ENCODE assay signal across 2 cellular contexts in the genomic region with DNA sequence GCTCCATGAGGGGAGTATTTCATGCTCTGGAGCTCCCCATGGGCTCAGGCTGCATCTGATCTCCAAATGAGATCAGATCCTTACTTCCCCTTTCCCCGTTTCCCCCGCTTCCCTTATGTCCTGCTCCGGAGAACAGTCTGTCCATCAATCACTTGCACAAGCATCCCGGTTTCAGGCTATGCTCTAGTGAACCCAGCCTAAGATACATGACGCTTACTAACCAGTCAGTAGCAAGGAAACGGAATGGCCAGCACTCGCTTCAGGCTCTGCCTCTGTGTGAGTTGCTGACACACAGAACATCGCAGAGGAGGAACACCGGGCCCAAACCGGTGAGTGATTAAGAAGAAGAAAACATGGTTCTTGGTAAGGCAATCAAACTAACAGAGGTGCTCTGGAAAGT.
TF ChIP-seq lines count a peak whose summit lies in the region.

No MANE protein-coding gene starts in this region.

TF ChIP-seq in SK-N-SH treated with all-trans-retinoic acid at 6 μM for 48 hours, 23 proteins besides CTCF, POLR2A, EP300 and RAD21 (continued from another document):
- TF ChIP-seq, protein P1, sequence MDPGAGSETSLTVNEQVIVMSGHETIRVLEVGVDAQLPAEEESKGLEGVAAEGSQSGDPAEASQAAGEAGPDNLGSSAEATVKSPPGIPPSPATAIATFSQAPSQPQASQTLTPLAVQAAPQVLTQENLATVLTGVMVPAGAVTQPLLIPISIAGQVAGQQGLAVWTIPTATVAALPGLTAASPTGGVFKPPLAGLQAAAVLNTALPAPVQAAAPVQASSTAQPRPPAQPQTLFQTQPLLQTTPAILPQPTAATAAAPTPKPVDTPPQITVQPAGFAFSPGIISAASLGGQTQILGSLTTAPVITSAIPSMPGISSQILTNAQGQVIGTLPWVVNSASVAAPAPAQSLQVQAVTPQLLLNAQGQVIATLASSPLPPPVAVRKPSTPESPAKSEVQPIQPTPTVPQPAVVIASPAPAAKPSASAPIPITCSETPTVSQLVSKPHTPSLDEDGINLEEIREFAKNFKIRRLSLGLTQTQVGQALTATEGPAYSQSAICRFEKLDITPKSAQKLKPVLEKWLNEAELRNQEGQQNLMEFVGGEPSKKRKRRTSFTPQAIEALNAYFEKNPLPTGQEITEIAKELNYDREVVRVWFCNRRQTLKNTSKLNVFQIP (CRISPR knock-in tag; IDR thresholded peaks at IDR 0.05; ENCODE audit: borderline replicate concordance, low read depth), result no peak
- no peak for TF ChIP-seq SNAI2 (CRISPR knock-in tag; IDR thresholded peaks at IDR 0.05)
- TF ChIP-seq ZNF8 (CRISPR knock-in tag; IDR thresholded peaks at IDR 0.05), result no peak
- no peak for TF ChIP-seq BACH2 (CRISPR knock-in tag; IDR thresholded peaks at IDR 0.05; ENCODE audit: borderline replicate concordance)
- TF ChIP-seq GLIS3 (CRISPR knock-in tag; IDR thresholded peaks at IDR 0.05), result no peak
- no peak for TF ChIP-seq TOX (CRISPR knock-in tag; IDR thresholded peaks at IDR 0.05; ENCODE audit: borderline replicate concordance)
- TF ChIP-seq ZNF70 (CRISPR knock-in tag; IDR thresholded peaks at IDR 0.05), result no peak
- TF ChIP-seq CSDC2 (CRISPR knock-in tag; IDR thresholded peaks at IDR 0.05), result no peak
- no peak for TF ChIP-seq ZFP30 (CRISPR knock-in tag; IDR thresholded peaks at IDR 0.05)
- TF ChIP-seq OSR1 (CRISPR knock-in tag; IDR thresholded peaks at IDR 0.05), result no peak
- TF ChIP-seq ISL1 (CRISPR knock-in tag; IDR thresholded peaks at IDR 0.05), result no peak
- TF ChIP-seq ZNF565 (CRISPR knock-in tag; conservative IDR thresholded peaks at IDR 0.05; ENCODE audit: low read depth), result no peak
- TF ChIP-seq, protein P2, sequence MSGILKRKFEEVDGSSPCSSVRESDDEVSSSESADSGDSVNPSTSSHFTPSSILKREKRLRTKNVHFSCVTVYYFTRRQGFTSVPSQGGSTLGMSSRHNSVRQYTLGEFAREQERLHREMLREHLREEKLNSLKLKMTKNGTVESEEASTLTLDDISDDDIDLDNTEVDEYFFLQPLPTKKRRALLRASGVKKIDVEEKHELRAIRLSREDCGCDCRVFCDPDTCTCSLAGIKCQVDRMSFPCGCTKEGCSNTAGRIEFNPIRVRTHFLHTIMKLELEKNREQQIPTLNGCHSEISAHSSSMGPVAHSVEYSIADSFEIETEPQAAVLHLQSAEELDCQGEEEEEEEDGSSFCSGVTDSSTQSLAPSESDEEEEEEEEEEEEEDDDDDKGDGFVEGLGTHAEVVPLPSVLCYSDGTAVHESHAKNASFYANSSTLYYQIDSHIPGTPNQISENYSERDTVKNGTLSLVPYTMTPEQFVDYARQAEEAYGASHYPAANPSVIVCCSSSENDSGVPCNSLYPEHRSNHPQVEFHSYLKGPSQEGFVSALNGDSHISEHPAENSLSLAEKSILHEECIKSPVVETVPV (CRISPR knock-in tag; IDR thresholded peaks at IDR 0.05), result no peak
- TF ChIP-seq ZC3H10 (CRISPR knock-in tag; IDR thresholded peaks at IDR 0.05), result no peak
- TF ChIP-seq, protein P3, sequence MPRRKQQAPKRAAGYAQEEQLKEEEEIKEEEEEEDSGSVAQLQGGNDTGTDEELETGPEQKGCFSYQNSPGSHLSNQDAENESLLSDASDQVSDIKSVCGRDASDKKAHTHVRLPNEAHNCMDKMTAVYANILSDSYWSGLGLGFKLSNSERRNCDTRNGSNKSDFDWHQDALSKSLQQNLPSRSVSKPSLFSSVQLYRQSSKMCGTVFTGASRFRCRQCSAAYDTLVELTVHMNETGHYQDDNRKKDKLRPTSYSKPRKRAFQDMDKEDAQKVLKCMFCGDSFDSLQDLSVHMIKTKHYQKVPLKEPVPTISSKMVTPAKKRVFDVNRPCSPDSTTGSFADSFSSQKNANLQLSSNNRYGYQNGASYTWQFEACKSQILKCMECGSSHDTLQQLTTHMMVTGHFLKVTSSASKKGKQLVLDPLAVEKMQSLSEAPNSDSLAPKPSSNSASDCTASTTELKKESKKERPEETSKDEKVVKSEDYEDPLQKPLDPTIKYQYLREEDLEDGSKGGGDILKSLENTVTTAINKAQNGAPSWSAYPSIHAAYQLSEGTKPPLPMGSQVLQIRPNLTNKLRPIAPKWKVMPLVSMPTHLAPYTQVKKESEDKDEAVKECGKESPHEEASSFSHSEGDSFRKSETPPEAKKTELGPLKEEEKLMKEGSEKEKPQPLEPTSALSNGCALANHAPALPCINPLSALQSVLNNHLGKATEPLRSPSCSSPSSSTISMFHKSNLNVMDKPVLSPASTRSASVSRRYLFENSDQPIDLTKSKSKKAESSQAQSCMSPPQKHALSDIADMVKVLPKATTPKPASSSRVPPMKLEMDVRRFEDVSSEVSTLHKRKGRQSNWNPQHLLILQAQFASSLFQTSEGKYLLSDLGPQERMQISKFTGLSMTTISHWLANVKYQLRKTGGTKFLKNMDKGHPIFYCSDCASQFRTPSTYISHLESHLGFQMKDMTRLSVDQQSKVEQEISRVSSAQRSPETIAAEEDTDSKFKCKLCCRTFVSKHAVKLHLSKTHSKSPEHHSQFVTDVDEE (CRISPR knock-in tag; IDR thresholded peaks at IDR 0.05), result no peak

TF ChIP-seq in WTC11, 78 proteins besides CTCF, POLR2A, EP300 and RAD21 (continued from another document):
- TF ChIP-seq, protein P4, sequence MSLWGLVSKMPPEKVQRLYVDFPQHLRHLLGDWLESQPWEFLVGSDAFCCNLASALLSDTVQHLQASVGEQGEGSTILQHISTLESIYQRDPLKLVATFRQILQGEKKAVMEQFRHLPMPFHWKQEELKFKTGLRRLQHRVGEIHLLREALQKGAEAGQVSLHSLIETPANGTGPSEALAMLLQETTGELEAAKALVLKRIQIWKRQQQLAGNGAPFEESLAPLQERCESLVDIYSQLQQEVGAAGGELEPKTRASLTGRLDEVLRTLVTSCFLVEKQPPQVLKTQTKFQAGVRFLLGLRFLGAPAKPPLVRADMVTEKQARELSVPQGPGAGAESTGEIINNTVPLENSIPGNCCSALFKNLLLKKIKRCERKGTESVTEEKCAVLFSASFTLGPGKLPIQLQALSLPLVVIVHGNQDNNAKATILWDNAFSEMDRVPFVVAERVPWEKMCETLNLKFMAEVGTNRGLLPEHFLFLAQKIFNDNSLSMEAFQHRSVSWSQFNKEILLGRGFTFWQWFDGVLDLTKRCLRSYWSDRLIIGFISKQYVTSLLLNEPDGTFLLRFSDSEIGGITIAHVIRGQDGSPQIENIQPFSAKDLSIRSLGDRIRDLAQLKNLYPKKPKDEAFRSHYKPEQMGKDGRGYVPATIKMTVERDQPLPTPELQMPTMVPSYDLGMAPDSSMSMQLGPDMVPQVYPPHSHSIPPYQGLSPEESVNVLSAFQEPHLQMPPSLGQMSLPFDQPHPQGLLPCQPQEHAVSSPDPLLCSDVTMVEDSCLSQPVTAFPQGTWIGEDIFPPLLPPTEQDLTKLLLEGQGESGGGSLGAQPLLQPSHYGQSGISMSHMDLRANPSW (CRISPR knock-in tag; conservative IDR thresholded peaks at IDR 0.05; ENCODE audit: low read depth), result no peak
- TF ChIP-seq NFE2L1 (CRISPR knock-in tag; IDR thresholded peaks at IDR 0.05) (no peak), NFYB (CRISPR knock-in tag; conservative IDR thresholded peaks at IDR 0.05; ENCODE audit: low read depth) (no peak), CREB1 (CRISPR knock-in tag; IDR thresholded peaks at IDR 0.05) (no peak), SMAD3 (CRISPR knock-in tag; IDR thresholded peaks at IDR 0.05; ENCODE audit: borderline replicate concordance) (no peak), ZNF121 (CRISPR knock-in tag; IDR thresholded peaks at IDR 0.05) (no peak), GABPB1 (CRISPR knock-in tag; IDR thresholded peaks at IDR 0.05) (no peak)
- TF ChIP-seq, protein P5, sequence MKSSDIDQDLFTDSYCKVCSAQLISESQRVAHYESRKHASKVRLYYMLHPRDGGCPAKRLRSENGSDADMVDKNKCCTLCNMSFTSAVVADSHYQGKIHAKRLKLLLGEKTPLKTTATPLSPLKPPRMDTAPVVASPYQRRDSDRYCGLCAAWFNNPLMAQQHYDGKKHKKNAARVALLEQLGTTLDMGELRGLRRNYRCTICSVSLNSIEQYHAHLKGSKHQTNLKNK (CRISPR knock-in tag; IDR thresholded peaks at IDR 0.05), result no peak
- TF ChIP-seq, protein P6, sequence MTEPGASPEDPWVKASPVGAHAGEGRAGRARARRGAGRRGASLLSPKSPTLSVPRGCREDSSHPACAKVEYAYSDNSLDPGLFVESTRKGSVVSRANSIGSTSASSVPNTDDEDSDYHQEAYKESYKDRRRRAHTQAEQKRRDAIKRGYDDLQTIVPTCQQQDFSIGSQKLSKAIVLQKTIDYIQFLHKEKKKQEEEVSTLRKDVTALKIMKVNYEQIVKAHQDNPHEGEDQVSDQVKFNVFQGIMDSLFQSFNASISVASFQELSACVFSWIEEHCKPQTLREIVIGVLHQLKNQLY (CRISPR knock-in tag; IDR thresholded peaks at IDR 0.05), result no peak
